21 cellular contexts compared by ENCODE assay signal in the genomic region with DNA sequence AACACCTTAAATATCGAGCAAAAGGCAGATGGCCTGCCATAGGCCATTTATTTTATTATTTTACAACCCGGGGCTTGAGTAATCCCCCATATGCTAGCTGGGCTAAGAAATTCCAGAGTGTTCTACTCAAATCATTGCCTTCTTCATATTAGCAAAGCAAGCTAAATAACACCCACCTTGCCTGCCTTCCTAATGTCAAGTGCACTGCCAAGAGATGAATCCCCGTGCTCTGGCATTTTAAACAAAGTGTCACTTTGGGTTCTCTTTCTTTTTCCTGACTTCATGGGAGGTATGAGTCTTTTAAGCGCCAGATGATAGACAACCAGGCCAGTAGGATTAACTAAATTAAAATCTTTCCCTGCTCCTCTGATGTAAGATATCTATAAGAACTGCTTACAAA. TPM values are rescaled to one million over a fixed set of nuclear protein-coding genes. Genes with fewer than 3 reads are reported as not detected.
"Had no signal": no experiment of that assay in that cellular context is flagged by ENCODE, and none has a peak within 500 bp of the region (broad histone marks: within the 10 kb centered on the region; RNA-seq: fewer than 3 reads in every experiment).

No MANE protein-coding gene starts in this region.

- H3K9me3 ChIP-seq: MG63, SJSA1 had no signal

- H3K4me3 ChIP-seq: MG63, SJSA1, SK-N-MC had no signal

- H3K36me3 ChIP-seq: MG63, SJSA1 had no signal

- DNase-seq: IMR-90, Karpas-422, KG1, MG63, NCI-H1092, NCI-H1105 treated with DMSO at 0.1 percent for 48 hours, NCI-H1417 treated with DMSO at 0.1 percent for 48 hours, NCI-H146, NCI-H1694 treated with DMSO at 0.1 percent for 48 hours, NCI-H2081, NCI-H2107, NCI-H2227 treated with DMSO at 0.1 percent for 48 hours, NCI-H774, Right ventricle myocardium superior, RPMI8226, SIG-M5 had no signal

- H3K27ac ChIP-seq: SJSA1, SK-N-MC had no signal

RNA-seq across cellular contexts. Expression of gene MPPED2, which starts 4.5 kb away (rescaled TPM):
- total RNA-seq: HepG2, HT1080, IMR-90, NCI-H460, SJSA1 had no signal
